8 cellular contexts compared by ENCODE assay signal in the genomic region with DNA sequence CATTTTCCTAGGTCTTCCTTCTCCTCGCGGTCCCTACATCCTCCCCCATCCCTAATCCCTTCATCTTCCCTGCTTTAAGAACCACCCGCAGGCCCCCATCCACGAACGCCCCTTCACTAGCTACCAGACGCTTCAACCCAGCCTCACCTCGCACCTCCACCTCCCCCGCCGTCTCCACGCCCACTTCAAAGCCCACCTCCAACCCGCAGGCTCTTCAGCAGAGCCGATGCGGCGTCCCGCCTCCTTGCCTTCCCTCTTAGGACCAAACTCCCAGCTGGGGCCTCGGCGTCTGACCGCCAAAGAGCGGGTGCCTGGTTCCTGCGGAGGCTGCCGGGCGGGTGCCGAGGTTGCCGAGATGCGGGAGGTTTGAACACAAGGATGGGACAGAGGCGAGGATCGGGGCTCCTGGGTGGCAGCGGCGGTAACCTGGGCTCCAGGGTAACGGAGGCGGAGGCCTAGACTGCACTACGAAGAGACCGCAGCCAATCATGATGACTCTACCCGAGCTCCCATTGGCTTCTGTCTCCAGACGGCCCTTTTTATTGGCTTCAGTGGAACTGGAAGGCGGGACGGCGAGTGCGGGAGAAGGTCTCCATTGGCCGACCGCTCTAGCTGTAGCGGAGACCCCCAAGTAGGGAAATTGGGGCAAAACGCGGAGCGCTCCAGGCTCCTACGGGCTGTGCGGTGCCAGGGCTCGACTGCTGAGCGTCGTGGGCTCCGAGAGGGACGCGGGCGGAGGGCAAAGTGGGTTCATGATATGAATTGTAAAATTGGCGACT. TPM values are rescaled to one million over a fixed set of nuclear protein-coding genes. Genes with fewer than 3 reads are reported as not detected.
DNase-seq lines count a peak whose midpoint lies in the region; FAIRE-seq and TF ChIP-seq lines count a peak whose summit lies in the region.

TSS of gene LCA5 (minus strand) at position 462 of the 779 bp plus-strand sequence. CDS start 18,536 bp downstream, outside the sequence.

- DNase-seq in H54 (ENCODE audit: insufficient read length, low spot score) (peak; percentile 74), M059J (ENCODE audit: low read depth) (peak; percentile 99), SJCRH30 (peak; percentile 97 to 99), globus pallidus (ENCODE audit: low spot score) (peak; percentile 98)
- DNase-seq in activated naive CD4-positive, alpha-beta T cell treated with anti-CD3 and anti-CD28 coated beads, Interleukin-2, amount 10 ng/mL, durations not matched to agents 7 days and 5 days, result peak; percentile 90

- H3K9me3 Mint-ChIP-seq in activated naive CD4-positive, alpha-beta T cell treated with anti-CD3 and anti-CD28 coated beads, Interleukin-2, amount 10 ng/mL, durations not matched to agents 7 days and 5 days, result no peaks in the 10 kb centered on the region

- H3K4me3 Mint-ChIP-seq in activated naive CD4-positive, alpha-beta T cell treated with anti-CD3 and anti-CD28 coated beads, Interleukin-2, amount 10 ng/mL, durations not matched to agents 7 days and 5 days, result peak within 1 kb of the TSS; percentile 18

- H3K4me1 ChIP-seq in SJCRH30 (no peaks in the 10 kb centered on the region), neutrophil (ENCODE audit: control insufficient read depth in 1 of 2, insufficient read depth in 1 of 2, low read depth in 1 of 2, low read length in 1 of 2) (peaks cover 12 to 19% of the 10 kb centered on the region in 2 experiments), subcutaneous abdominal adipose tissue (ENCODE audit: control insufficient read depth in 5 of 5, insufficient read depth in 5 of 5, low read length in 5 of 5) (peaks cover 0 to 42% (median 18%) of the 10 kb centered on the region in 5 donors)

- H3K9ac ChIP-seq in subcutaneous abdominal adipose tissue (ENCODE audit: low read length in 5 of 5), result peak within 1 kb of the TSS; percentile 79 to 90 (median 84)

- CTCF ChIA-PET in activated naive CD4-positive, alpha-beta T cell treated with anti-CD3 and anti-CD28 coated beads, Interleukin-2, amount 10 ng/mL, durations not matched to agents 7 days and 5 days (lab: Charles Lee), result interaction anchor here (0.7 kb wide), 1 partner anchor 330 kb away, joined by 3 read pairs; no protein-coding TSS in a partner anchor

- no peak for TF ChIP-seq CTCF in neutrophil (IDR thresholded peaks at IDR 0.05)

- no peaks in the 10 kb centered on the region for H3K4me1 Mint-ChIP-seq in activated naive CD4-positive, alpha-beta T cell treated with anti-CD3 and anti-CD28 coated beads, Interleukin-2, amount 10 ng/mL, durations not matched to agents 7 days and 5 days

- H3K4me3 ChIP-seq in SJCRH30, result peak within 1 kb of the TSS; percentile 77
- H3K4me3 ChIP-seq in neutrophil (ENCODE audit: low read depth in 1 of 2, low read length in 1 of 2), result peak within 1 kb of the TSS; percentile 63 to 69
- peak within 1 kb of the TSS; percentile 89 to 97 (median 94) for H3K4me3 ChIP-seq in subcutaneous abdominal adipose tissue (ENCODE audit: low read depth in 1 of 5, low read length in 5 of 5)

- H3K27me3 ChIP-seq in SJCRH30 (no peaks in the 10 kb centered on the region), neutrophil (peaks cover 48% of the 10 kb centered on the region), subcutaneous abdominal adipose tissue (ENCODE audit: control insufficient read depth in 5 of 5, insufficient read depth in 4 of 5, low read length in 5 of 5) (no peaks in the 10 kb centered on the region)

- TF ChIP-seq POLR2A in H54 (IDR thresholded peaks at IDR 0.05; ENCODE audit: low read depth, low read length), result peak; percentile 52; the same call in 1 of the 2 replicates

- FAIRE-seq in G401.6 (lab: Jason Lieb, UNC) (peak; percentile 97), H54 (lab: Jason Lieb, UNC) (peak; percentile 98)

- H3K27ac ChIP-seq in SJCRH30 (peak within 1 kb of the TSS; percentile 75), neutrophil (no peak within 1 kb of the TSS), subcutaneous abdominal adipose tissue (ENCODE audit: low read depth, low read length) (peak within 1 kb of the TSS; percentile 95)

- H3K9me3 ChIP-seq in SJCRH30 (replicated peaks) (no peaks in the 10 kb centered on the region), neutrophil (no peaks in the 10 kb centered on the region), subcutaneous abdominal adipose tissue (ENCODE audit: control insufficient read depth in 5 of 5, low read length in 5 of 5) (no peaks in the 10 kb centered on the region)

- H3K36me3 Mint-ChIP-seq in activated naive CD4-positive, alpha-beta T cell treated with anti-CD3 and anti-CD28 coated beads, Interleukin-2, amount 10 ng/mL, durations not matched to agents 7 days and 5 days, result no peaks in the 10 kb centered on the region

- H3K36me3 ChIP-seq in SJCRH30 (no peaks in the 10 kb centered on the region), neutrophil (no peaks in the 10 kb centered on the region), subcutaneous abdominal adipose tissue (ENCODE audit: control insufficient read depth in 5 of 5, insufficient read depth in 5 of 5, low read length in 5 of 5) (no peaks in the 10 kb centered on the region)

- peaks cover 6% of the 10 kb centered on the region for H3K27me3 Mint-ChIP-seq in activated naive CD4-positive, alpha-beta T cell treated with anti-CD3 and anti-CD28 coated beads, Interleukin-2, amount 10 ng/mL, durations not matched to agents 7 days and 5 days

- H3K27ac Mint-ChIP-seq in activated naive CD4-positive, alpha-beta T cell treated with anti-CD3 and anti-CD28 coated beads, Interleukin-2, amount 10 ng/mL, durations not matched to agents 7 days and 5 days, result no peak within 1 kb of the TSS

RNA-seq across cellular contexts. Expression of gene LCA5, which starts in this region (rescaled TPM):
- 4.1 and 5.0 TPM in 2 replicates for total RNA-seq in M059J (2014; rRNA removed; shearing (Covaris generic))
- total RNA-seq in SJCRH30 (2014; rRNA removed; shearing (Covaris generic)), result 6.2 and 6.5 TPM in 2 replicates
